ENCODE assay signal across 30 cellular contexts in genomic region chr2:182261860-182262387, GRCh38.
"Had no signal": no experiment of that assay in that cellular context is flagged by ENCODE, and none has a peak within 500 bp of the region (broad histone marks: within the 10 kb centered on the region; RNA-seq: fewer than 3 reads in every experiment).

No MANE protein-coding gene starts in this region.

- H3K27me3 Mint-ChIP-seq: T-cell had no signal

- H3K4me2 ChIP-seq: PC-9 had no signal

- DNase-seq: Karpas-422, MM.1S, NCI-H1048, NCI-H1092 treated with DMSO at 0.1 percent for 48 hours, NCI-H1436, NCI-H146, NCI-H1694, NCI-H187, NCI-H1930, NCI-H2029 treated with DMSO at 0.1 percent for 48 hours, NCI-H2081 treated with DMSO at 0.1 percent for 48 hours, NCI-H2107, NCI-H2171, NCI-H226, NCI-H446 treated with DMSO at 0.1 percent for 48 hours, NCI-H510A, NCI-H524, NCI-H526, NCI-H748 treated with DMSO at 0.1 percent for 48 hours, PC-9, SHP77, SIG-M5, SJCRH30, T-cell had no signal

- H3K36me3 Mint-ChIP-seq: T-cell had no signal

- H3K9me3 ChIP-seq: SJCRH30 had no signal

- H3K36me3 ChIP-seq: SJCRH30 had no signal

- H2AFZ ChIP-seq: PC-9 had no signal

- H3K4me3 ChIP-seq: PC-9, SJCRH30, SK-N-MC had no signal

- H3K27ac Mint-ChIP-seq: T-cell had no signal

- H3K4me1 ChIP-seq: SJCRH30 had no signal

- H3K4me3 Mint-ChIP-seq: T-cell had no signal

- H3K27me3 ChIP-seq: SJCRH30 had no signal

- FAIRE-seq: RCC 7860 had no signal

- H3K4me1 Mint-ChIP-seq: T-cell had no signal

- H3K27ac ChIP-seq: PC-9, RWPE1, SJCRH30, SK-N-MC had no signal

- ATAC-seq: Panc1, Right ventricle myocardium inferior, SK-N-SH treated with all-trans-retinoic acid at 6 μM for 48 hours, T-cell had no signal
